In the genomic region with DNA sequence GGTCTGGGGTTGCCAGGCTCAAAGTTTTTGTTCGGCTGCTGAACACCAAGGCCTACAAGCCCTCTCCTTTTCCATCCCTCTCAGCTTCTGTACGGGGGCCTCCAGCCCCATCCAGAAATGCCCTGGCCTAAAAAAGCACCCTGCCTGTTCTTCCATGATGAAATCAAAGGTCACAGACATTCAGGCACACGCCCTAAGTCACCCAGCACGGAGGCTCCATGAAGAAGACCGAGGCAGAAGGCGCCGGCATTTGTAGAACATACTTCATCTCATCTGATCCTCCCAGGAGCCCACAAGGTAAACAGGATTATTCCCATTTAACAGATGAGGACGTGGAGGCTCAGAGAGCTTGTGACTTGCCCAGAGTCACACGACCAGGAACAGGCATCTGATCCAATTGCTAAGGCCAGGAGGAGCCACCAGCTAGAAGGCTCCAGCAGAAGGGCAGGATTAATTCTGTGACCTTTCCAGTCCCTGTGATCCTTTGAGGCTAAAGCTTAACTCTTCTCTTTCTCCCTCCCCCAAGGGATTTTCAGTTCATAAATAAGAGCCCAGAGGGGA, we compare ENCODE assay signal across 1 cellular context.
TF ChIP-seq lines count a peak whose summit lies in the region.

No MANE protein-coding gene starts in this region.

TF ChIP-seq in IMR-90, 13 proteins besides CTCF, POLR2A, EP300 and RAD21:
- TF ChIP-seq MAFK (IDR thresholded peaks at IDR 0.05; ENCODE audit: low read depth, low read length) (no peak), RCOR1 (IDR thresholded peaks at IDR 0.05; ENCODE audit: insufficient replicate concordance, low read length) (no peak), RFX5 (IDR thresholded peaks at IDR 0.05; ENCODE audit: low read depth, low read length) (no peak), FOS (IDR thresholded peaks at IDR 0.05; ENCODE audit: low read depth, low read length) (no peak), SMC3 (IDR thresholded peaks at IDR 0.05; ENCODE audit: low read depth, low read length) (no peak), NFE2L2 (IDR thresholded peaks at IDR 0.05; ENCODE audit: low read depth, low read length) (no peak), BHLHE40 (IDR thresholded peaks at IDR 0.05; ENCODE audit: low read depth, low read length) (no peak), MAZ (IDR thresholded peaks at IDR 0.05; ENCODE audit: borderline replicate concordance, low read depth, low read length) (no peak), CEBPB (IDR thresholded peaks at IDR 0.05; ENCODE audit: low read depth, low read length) (no peak)
TF ChIP-seq in IMR-90: peak in this region for 0.
